11 cellular contexts compared by ENCODE assay signal in genomic region chr2:182375862-182376261, GRCh38. TPM values are rescaled to one million over a fixed set of nuclear protein-coding genes. Genes with fewer than 3 reads are reported as not detected.
"Had no signal": no experiment of that assay in that cellular context is flagged by ENCODE, and none has a peak within 500 bp of the region (broad histone marks: within the 10 kb centered on the region; RNA-seq: fewer than 3 reads in every experiment).

No MANE protein-coding gene starts in this region.

- H3K4me1 ChIP-seq: HAP-1 had no signal

- FAIRE-seq: H1, H54 had no signal

- H2AFZ ChIP-seq: GM23248, GM23338 had no signal

- H3K9me3 ChIP-seq: HAP-1 had no signal

- H3K4me2 ChIP-seq: GM23338 had no signal

- H3K4me3 ChIP-seq: GM23248, GM23338, HAP-1 had no signal

- ATAC-seq: GM23338, HCT116 had no signal

- H3K27ac ChIP-seq: GM23248 had no signal

- DNase-seq: GM23248, GOT3, H7, H9, HCEC 1CT, HFFc6 had no signal

- H3K9ac ChIP-seq: GM23248 had no signal

- H3K36me3 ChIP-seq: HAP-1 had no signal

RNA-seq across cellular contexts. Expression of gene PDE1A, which starts 51.0 kb away (rescaled TPM):
- polyA plus RNA-seq: H1 had no signal
